In genomic region chr10:73263948-73264347, GRCh38 we compare ENCODE assay signal across 9 cellular contexts. TPM values are rescaled to one million over a fixed set of nuclear protein-coding genes. Genes with fewer than 3 reads are reported as not detected.
DNase-seq lines count a peak whose midpoint lies in the region; FAIRE-seq and TF ChIP-seq lines count a peak whose summit lies in the region.
"Had no signal": no experiment of that assay in that cellular context is flagged by ENCODE, and none has a peak within 500 bp of the region (broad histone marks: within the 10 kb centered on the region; RNA-seq: fewer than 3 reads in every experiment).

No MANE protein-coding gene starts in this region.

- H3K4me1 ChIP-seq in DOHH2 (ENCODE audit: control insufficient read depth, low read length) (no peaks in the 10 kb centered on the region), neural progenitor cell (no peaks in the 10 kb centered on the region), uterus (no peaks in the 10 kb centered on the region)

- no peaks in the 10 kb centered on the region for H3K36me3 Mint-ChIP-seq in neural progenitor cell
- H3K36me3 Mint-ChIP-seq: activated naive CD8-positive, alpha-beta T cell treated with anti-CD3 and anti-CD28 coated beads, Interleukin-2, amount 10 ng/mL, durations not matched to agents 7 days and 5 days had no signal

- H3K79me2 ChIP-seq in DOHH2 (ENCODE audit: control insufficient read depth, low read length) (no peaks in the 10 kb centered on the region), neural progenitor cell (ENCODE audit: low read depth) (no peaks in the 10 kb centered on the region)

- H4K20me1 ChIP-seq in DOHH2 (ENCODE audit: control insufficient read depth, insufficient read depth, low read depth, low read length) = no peaks in the 10 kb centered on the region
- H4K20me1 ChIP-seq in neural progenitor cell (ENCODE audit: low read depth) = no peaks in the 10 kb centered on the region

- no peak overlapping the region for H3K27ac Mint-ChIP-seq in neural progenitor cell
- H3K27ac Mint-ChIP-seq: activated naive CD8-positive, alpha-beta T cell treated with anti-CD3 and anti-CD28 coated beads, Interleukin-2, amount 10 ng/mL, durations not matched to agents 7 days and 5 days had no signal

- H3K27ac ChIP-seq in DOHH2 (ENCODE audit: low read depth, low read length) = no peak overlapping the region
- no peak overlapping the region for H3K27ac ChIP-seq in neural progenitor cell
- H3K27ac ChIP-seq in uterus = no peak overlapping the region

- H3K4me3 ChIP-seq in DOHH2 (ENCODE audit: low read length) (no peak overlapping the region), LNCaP clone FGC (ENCODE audit: low read depth, low read length) (no peak overlapping the region), bronchial epithelial cell (ENCODE audit: low read depth, low read length) (no peak overlapping the region), neural progenitor cell (no peak overlapping the region), uterus (no peak overlapping the region)

- H3F3A ChIP-seq in DOHH2 (ENCODE audit: control insufficient read depth, insufficient read depth) (no peaks in the 10 kb centered on the region), neural progenitor cell (ENCODE audit: low read depth) (no peaks in the 10 kb centered on the region)

- TF ChIP-seq CTCF in DOHH2 (IDR thresholded peaks at IDR 0.05; ENCODE audit: low read depth, low read length, poor library complexity, severe bottlenecking) (peak; percentile 71), LNCaP clone FGC (IDR thresholded peaks at IDR 0.05; ENCODE audit: control insufficient read depth, extremely low read depth, insufficient read depth) (peak; percentile 58), bronchial epithelial cell (IDR thresholded peaks at IDR 0.05; ENCODE audit: insufficient read depth, low read length, severe bottlenecking) (peak; percentile 46), neural progenitor cell (IDR thresholded peaks at IDR 0.05) (peak; percentile 59), uterus (IDR thresholded peaks at IDR 0.05) (peak in 2 of 4 experiments; percentile 9 to 13)

- H3K4me3 Mint-ChIP-seq in neural progenitor cell = no peak overlapping the region
- H3K4me3 Mint-ChIP-seq: activated naive CD8-positive, alpha-beta T cell treated with anti-CD3 and anti-CD28 coated beads, Interleukin-2, amount 10 ng/mL, durations not matched to agents 7 days and 5 days had no signal

- no peak overlapping the region for H3K9ac ChIP-seq in neural progenitor cell

- intact Hi-C loops in uterus (cut with DNase I; ENCODE audit: low total_unique reads) = no loop called here

- H3K9me3 ChIP-seq in DOHH2 (ENCODE audit: control insufficient read depth, insufficient read depth, low read length) (no peaks in the 10 kb centered on the region; the same call in 1 of the 2 replicates), neural progenitor cell (ENCODE audit: low read depth) (no peaks in the 10 kb centered on the region), uterus (no peaks in the 10 kb centered on the region)

- TF ChIP-seq POLR2A in uterus (IDR thresholded peaks at IDR 0.05) = no peak

- DNase-seq in LNCaP clone FGC (ENCODE audit: low read depth) (no peak), bronchial epithelial cell (ENCODE audit: low read depth) (peak; percentile 50), neural progenitor cell (ENCODE audit: low spot score) (no peak), midbrain (lab: John Stamatoyannopoulos, UW) (no peak), HK-2 (ENCODE audit: unreplicated experiment) (no peak), uterus (no peak), putamen (ENCODE audit: low spot score) (no peak)
- DNase-seq: activated naive CD8-positive, alpha-beta T cell treated with anti-CD3 and anti-CD28 coated beads, Interleukin-2, amount 10 ng/mL, durations not matched to agents 7 days and 5 days had no signal

- H3K9me2 ChIP-seq in DOHH2 (replicated peaks; ENCODE audit: control insufficient read depth, low read length) = no peaks in the 10 kb centered on the region

- peaks cover under 1% of the 10 kb centered on the region for H3K9me3 Mint-ChIP-seq in neural progenitor cell
- H3K9me3 Mint-ChIP-seq: activated naive CD8-positive, alpha-beta T cell treated with anti-CD3 and anti-CD28 coated beads, Interleukin-2, amount 10 ng/mL, durations not matched to agents 7 days and 5 days had no signal

- no peaks in the 10 kb centered on the region for H3K27me3 Mint-ChIP-seq in neural progenitor cell (ENCODE audit: insufficient read depth, low read depth)

- no peak for FAIRE-seq in bronchial epithelial cell (lab: Jason Lieb, UNC)

- H3K27me3 ChIP-seq in DOHH2 (ENCODE audit: control insufficient read depth, low read length) (peaks cover 15% of the 10 kb centered on the region), bronchial epithelial cell (ENCODE audit: control insufficient read depth, insufficient read depth, low read length) (no peaks in the 10 kb centered on the region), neural progenitor cell (no peaks in the 10 kb centered on the region), uterus (no peaks in the 10 kb centered on the region)

- H3K4me2 ChIP-seq in DOHH2 (ENCODE audit: low read length) = no peak overlapping the region
- H3K4me2 ChIP-seq in neural progenitor cell = no peak overlapping the region

- H2AFZ ChIP-seq in neural progenitor cell (replicated peaks) = no peak overlapping the region

- no peaks in the 10 kb centered on the region for H3K4me1 Mint-ChIP-seq in neural progenitor cell

- H3K36me3 ChIP-seq in DOHH2 (ENCODE audit: control insufficient read depth, low read length) (no peaks in the 10 kb centered on the region), bronchial epithelial cell (ENCODE audit: control insufficient read depth, insufficient read depth, low read length) (no peaks in the 10 kb centered on the region), neural progenitor cell (no peaks in the 10 kb centered on the region), uterus (no peaks in the 10 kb centered on the region)

RNA-seq across cellular contexts. Expression of gene MRPS16, which starts 11.5 kb away (rescaled TPM):
- total RNA-seq in bronchial epithelial cell (77.6 and 81.6 TPM in 2 replicates), neural progenitor cell (ENCODE audit: low replicate concordance) (77.0 and 82.3 TPM in 2 replicates), uterus (10 to 100 TPM in 3 of 4 donors, 1 to 10 TPM in 1; 6.8 to 67.7 (median 54.0) TPM)

RNA-seq across cellular contexts. Expression of gene DNAJC9, which starts 16.9 kb away (rescaled TPM):
- 32.0 and 35.0 TPM in 2 replicates for total RNA-seq in bronchial epithelial cell
- total RNA-seq in neural progenitor cell (ENCODE audit: low replicate concordance) = 50.8 and 58.0 TPM in 2 replicates
- total RNA-seq in uterus = 10 to 100 TPM in 3 of 4 donors, 1 to 10 TPM in 1; 8.2 to 45.3 (median 19.3) TPM
